Comparison of ENCODE assay signal across 29 cellular contexts in genomic region chr22:48692734-48693376, GRCh38.
"Had no signal": no experiment of that assay in that cellular context is flagged by ENCODE, and none has a peak within 500 bp of the region (broad histone marks: within the 10 kb centered on the region; RNA-seq: fewer than 3 reads in every experiment).

No MANE protein-coding gene starts in this region.

- H3K4me1 ChIP-seq: esophagus muscularis mucosa, foreskin keratinocyte, heart left ventricle, right lobe of liver, vagina had no signal

- H3K9me3 ChIP-seq: esophagus muscularis mucosa, heart left ventricle, right lobe of liver, thoracic aorta, vagina had no signal

- ATAC-seq: activated CD4-positive, CD25-positive, alpha-beta regulatory T cell treated with anti-CD3 and anti-CD28 coated beads, Interleukin-2, amount 50 U/mL, for 24 hours; activated naive CD8-positive, alpha-beta T cell treated with anti-CD3 and anti-CD28 coated beads, Interleukin-2, amount 50 U/mL, for 24 hours; foreskin keratinocyte; heart left ventricle; naive thymus-derived CD8-positive, alpha-beta T cell; right lobe of liver; stimulated activated naive CD8-positive, alpha-beta T cell treated with anti-CD3 and anti-CD28 coated beads, Interleukin-15, Interleukin-2, amounts not matched to agents 100 U/mL and 50 U/mL, for 24 hours had no signal

- H3K27ac ChIP-seq: esophagus muscularis mucosa, foreskin keratinocyte, heart left ventricle, right lobe of liver, skin epidermis, thoracic aorta, vagina, VCaP had no signal

- H3K9me3 Mint-ChIP-seq: activated CD4-positive, alpha-beta memory T cell treated with anti-CD3 and anti-CD28 coated beads for 36 hours; activated CD4-positive, alpha-beta T cell treated with anti-CD3 and anti-CD28 coated beads, Interleukin-2, amount 10 ng/mL, durations not matched to agents 24 days and 14 days; activated naive CD4-positive, alpha-beta T cell treated with anti-CD3 and anti-CD28 coated beads, Interleukin-2, amount 50 U/mL, for 24 hours; activated naive CD8-positive, alpha-beta T cell treated with anti-CD3 and anti-CD28 coated beads, Interleukin-2, amount 50 U/mL, for 24 hours; activated T-helper 1 cell treated with anti-CD3 and anti-CD28 coated beads, Interleukin-12 subunit alpha, Interleukin-12 subunit beta, Interleukin-2, Interleukin-4 antibody, amounts not matched to agents 30 ng/mL and 10 ng/mL and 1 ng/mL, durations not matched to agents 14 hours and 24 hours and 36 hours; central memory CD8-positive, alpha-beta T cell; dendritic cell treated with granulocyte-macrophage colony-stimulating factor and Interleukin-4, amounts not matched to agents 40 ng/mL and 50 ng/mL, for 4 days; naive thymus-derived CD8-positive, alpha-beta T cell; T-helper 1 cell treated with Interleukin-12 subunit alpha and Interleukin-12 subunit beta and Interleukin-4 antibody, amounts not matched to agents 30 μg/mL and 1 μg/mL, for 36 hours; type B pancreatic cell had no signal

- H3K4me3 Mint-ChIP-seq: activated CD4-positive, alpha-beta memory T cell treated with anti-CD3 and anti-CD28 coated beads for 36 hours; activated CD4-positive, alpha-beta T cell treated with anti-CD3 and anti-CD28 coated beads, Interleukin-2, amount 10 ng/mL, durations not matched to agents 24 days and 14 days; activated naive CD4-positive, alpha-beta T cell treated with anti-CD3 and anti-CD28 coated beads, Interleukin-2, amount 50 U/mL, for 24 hours; activated naive CD8-positive, alpha-beta T cell treated with anti-CD3 and anti-CD28 coated beads, Interleukin-2, amount 50 U/mL, for 24 hours; activated T-helper 1 cell treated with anti-CD3 and anti-CD28 coated beads, Interleukin-12 subunit alpha, Interleukin-12 subunit beta, Interleukin-2, Interleukin-4 antibody, amounts not matched to agents 30 ng/mL and 10 ng/mL and 1 ng/mL, durations not matched to agents 14 hours and 24 hours and 36 hours; central memory CD8-positive, alpha-beta T cell; dendritic cell treated with granulocyte-macrophage colony-stimulating factor and Interleukin-4, amounts not matched to agents 40 ng/mL and 50 ng/mL, for 4 days; naive thymus-derived CD8-positive, alpha-beta T cell; T-helper 1 cell treated with Interleukin-12 subunit alpha and Interleukin-12 subunit beta and Interleukin-4 antibody, amounts not matched to agents 30 μg/mL and 1 μg/mL, for 36 hours; type B pancreatic cell had no signal

- H3K27me3 ChIP-seq: foreskin keratinocyte, right lobe of liver, vagina had no signal

- H3K36me3 Mint-ChIP-seq: activated CD4-positive, alpha-beta memory T cell treated with anti-CD3 and anti-CD28 coated beads for 36 hours; activated naive CD4-positive, alpha-beta T cell treated with anti-CD3 and anti-CD28 coated beads, Interleukin-2, amount 50 U/mL, for 24 hours; naive thymus-derived CD8-positive, alpha-beta T cell; type B pancreatic cell had no signal

- DNase-seq: activated CD4-positive, alpha-beta memory T cell treated with anti-CD3 and anti-CD28 coated beads for 36 hours; activated CD4-positive, alpha-beta T cell treated with anti-CD3 and anti-CD28 coated beads, Interleukin-2, amount 10 ng/mL, durations not matched to agents 24 days and 14 days; activated CD8-positive, alpha-beta memory T cell treated with anti-CD3 and anti-CD28 coated beads, Interleukin-2, amount 50 U/mL, for 4 hours; activated gamma-delta T cell treated with Interleukin-2 at 50 U/mL for 16 hours; activated naive CD8-positive, alpha-beta T cell treated with anti-CD3 and anti-CD28 coated beads, Interleukin-2, amount 50 U/mL, for 24 hours; activated T-cell treated with anti-CD3 and anti-CD28 coated beads, Interleukin-2, amount 50 U/mL, for 1 hour; foreskin keratinocyte; kidney glomerular epithelial cell; mesenchymal stem cell; naive thymus-derived CD8-positive, alpha-beta T cell; stimulated activated CD4-positive, alpha-beta T cell treated with anti-CD3 and anti-CD28 coated beads, Interleukin-12 subunit alpha, Interleukin-12 subunit beta, amount 100 ng/mL, for 4 hours; stimulated activated CD4-positive, alpha-beta T cell treated with anti-CD3 and anti-CD28 coated beads, Interleukin-4, amount 100 ng/mL, for 1 hour; stimulated activated naive CD8-positive, alpha-beta T cell treated with anti-CD3 and anti-CD28 coated beads, Interleukin-15, Interleukin-2, amounts not matched to agents 100 U/mL and 50 U/mL, for 24 hours; SW 1271; T-helper 9 cell had no signal

- H3K27me3 Mint-ChIP-seq: activated CD4-positive, alpha-beta memory T cell treated with anti-CD3 and anti-CD28 coated beads for 36 hours; activated CD4-positive, alpha-beta T cell treated with anti-CD3 and anti-CD28 coated beads, Interleukin-2, amount 10 ng/mL, durations not matched to agents 24 days and 14 days; activated naive CD4-positive, alpha-beta T cell treated with anti-CD3 and anti-CD28 coated beads, Interleukin-2, amount 50 U/mL, for 24 hours; activated naive CD8-positive, alpha-beta T cell treated with anti-CD3 and anti-CD28 coated beads, Interleukin-2, amount 50 U/mL, for 24 hours; central memory CD8-positive, alpha-beta T cell; dendritic cell treated with granulocyte-macrophage colony-stimulating factor and Interleukin-4, amounts not matched to agents 40 ng/mL and 50 ng/mL, for 4 days; type B pancreatic cell had no signal

- H3K36me3 ChIP-seq: esophagus muscularis mucosa, heart left ventricle, right lobe of liver, thoracic aorta, vagina had no signal

- H3K4me3 ChIP-seq: esophagus muscularis mucosa, heart left ventricle, right lobe of liver, skin epidermis, thoracic aorta, vagina had no signal

- H3K27ac Mint-ChIP-seq: activated CD4-positive, alpha-beta memory T cell treated with anti-CD3 and anti-CD28 coated beads for 36 hours; activated CD4-positive, alpha-beta T cell treated with anti-CD3 and anti-CD28 coated beads, Interleukin-2, amount 10 ng/mL, durations not matched to agents 24 days and 14 days; activated naive CD4-positive, alpha-beta T cell treated with anti-CD3 and anti-CD28 coated beads, Interleukin-2, amount 50 U/mL, for 24 hours; activated naive CD8-positive, alpha-beta T cell treated with anti-CD3 and anti-CD28 coated beads, Interleukin-2, amount 50 U/mL, for 24 hours; activated T-helper 1 cell treated with anti-CD3 and anti-CD28 coated beads, Interleukin-12 subunit alpha, Interleukin-12 subunit beta, Interleukin-2, Interleukin-4 antibody, amounts not matched to agents 30 ng/mL and 10 ng/mL and 1 ng/mL, durations not matched to agents 14 hours and 24 hours and 36 hours; dendritic cell treated with granulocyte-macrophage colony-stimulating factor and Interleukin-4, amounts not matched to agents 40 ng/mL and 50 ng/mL, for 4 days; T-helper 1 cell treated with Interleukin-12 subunit alpha and Interleukin-12 subunit beta and Interleukin-4 antibody, amounts not matched to agents 30 μg/mL and 1 μg/mL, for 36 hours; type B pancreatic cell had no signal

- H3K4me1 Mint-ChIP-seq: activated CD4-positive, alpha-beta T cell treated with anti-CD3 and anti-CD28 coated beads, Interleukin-2, amount 10 ng/mL, durations not matched to agents 24 days and 14 days; activated naive CD4-positive, alpha-beta T cell treated with anti-CD3 and anti-CD28 coated beads, Interleukin-2, amount 50 U/mL, for 24 hours; activated naive CD8-positive, alpha-beta T cell treated with anti-CD3 and anti-CD28 coated beads, Interleukin-2, amount 50 U/mL, for 24 hours; central memory CD8-positive, alpha-beta T cell; naive thymus-derived CD8-positive, alpha-beta T cell had no signal
